ENCODE assay signal across 15 cellular contexts in the genomic region with DNA sequence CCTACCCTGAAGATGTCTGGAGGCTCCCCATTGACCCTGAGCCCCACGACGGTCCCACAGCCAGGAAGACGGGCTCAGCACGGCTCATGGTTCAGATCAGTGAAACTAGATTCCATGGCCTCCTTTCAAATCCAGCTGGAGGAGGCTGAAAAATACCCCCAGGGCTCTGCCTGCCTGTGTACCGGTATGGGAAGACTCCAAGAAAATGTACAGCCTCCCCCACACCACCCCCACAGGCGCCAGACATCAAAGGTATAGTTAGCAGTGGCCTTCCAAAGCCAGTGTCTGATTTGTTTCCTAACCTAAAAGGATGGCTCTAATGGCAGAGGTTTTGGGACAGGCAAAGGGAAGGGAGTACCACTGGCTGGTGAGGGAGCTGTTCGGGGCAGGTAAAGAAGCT.
DNase-seq lines count a peak whose midpoint lies in the region; ATAC-seq and TF ChIP-seq lines count a peak whose summit lies in the region.
"Had no signal": no experiment of that assay in that cellular context is flagged by ENCODE, and none has a peak within 500 bp of the region (broad histone marks: within the 10 kb centered on the region; RNA-seq: fewer than 3 reads in every experiment).

No MANE protein-coding gene starts in this region.

- H3K27me3 ChIP-seq in GM23338 (ENCODE audit: insufficient read depth) (no peaks in the 10 kb centered on the region), RWPE2 (ENCODE audit: insufficient read depth, poor library complexity, severe bottlenecking) (no peaks in the 10 kb centered on the region), dorsolateral prefrontal cortex (no peaks in the 10 kb centered on the region), neuronal stem cell (ENCODE audit: control insufficient read depth in 3 of 3, insufficient read depth in 3 of 3, low read depth in 1 of 3, low read length in 3 of 3) (peaks cover 0 to 6% (median 0%) of the 10 kb centered on the region in 3 experiments)

- H3K4me1 ChIP-seq in GM23338 (ENCODE audit: insufficient read depth): peaks cover 20% of the 10 kb centered on the region
- H3K4me1 ChIP-seq in RWPE2 (ENCODE audit: insufficient read depth, poor library complexity, severe bottlenecking): no peaks in the 10 kb centered on the region
- H3K4me1 ChIP-seq in neuronal stem cell (ENCODE audit: control insufficient read depth in 2 of 2, insufficient read depth in 1 of 2, low read depth in 1 of 2, low read length in 2 of 2): peaks cover 0 to 6% of the 10 kb centered on the region in 2 donors
- H3K4me1 ChIP-seq: HAP-1 had no signal

- H3K9me2 ChIP-seq in GM23338 (ENCODE audit: insufficient read depth): peaks cover 2% of the 10 kb centered on the region; the same call in 1 of the 2 replicates

- H3K4me2 ChIP-seq in GM23338 (peak overlapping the region; percentile 31; the same call in 1 of the 2 replicates), neuronal stem cell (ENCODE audit: insufficient read depth, low read length, poor library complexity, severe bottlenecking) (no peak overlapping the region)

- peaks cover 3% of the 10 kb centered on the region for H3K27me3 Mint-ChIP-seq in GM23338 (ENCODE audit: insufficient read depth, low read depth, poor library complexity)
- H3K27me3 Mint-ChIP-seq in Calu3 (ENCODE audit: unreplicated experiment): peaks cover 26% of the 10 kb centered on the region

- H3K4ac ChIP-seq in neuronal stem cell (ENCODE audit: low read length): no peak overlapping the region

- no peak overlapping the region for H2BK15ac ChIP-seq in neuronal stem cell (ENCODE audit: low read length)

- peak overlapping the region; percentile 39 for H3K14ac ChIP-seq in neuronal stem cell (ENCODE audit: low read length)

- no peak overlapping the region for H3K27ac ChIP-seq in GM23338 (ENCODE audit: low read depth)
- no peak overlapping the region for H3K27ac ChIP-seq in RWPE2 (ENCODE audit: poor library complexity, severe bottlenecking)
- peak overlapping the region in 50 of 59 donors; percentile 23 to 93 (median 68) for H3K27ac ChIP-seq in dorsolateral prefrontal cortex
- H3K27ac ChIP-seq in neuronal stem cell (replicated peaks; ENCODE audit: low read length): no peak overlapping the region

- H3K18ac ChIP-seq in neuronal stem cell (ENCODE audit: low read length): peak overlapping the region; percentile 53

- no peak overlapping the region for H3K4me3 ChIP-seq in GM23338
- no peak overlapping the region for H3K4me3 ChIP-seq in RWPE2 (ENCODE audit: severe bottlenecking)
- no peak overlapping the region for H3K4me3 ChIP-seq in dorsolateral prefrontal cortex
- no peak overlapping the region for H3K4me3 ChIP-seq in neuronal stem cell (ENCODE audit: low read length in 2 of 2)
- H3K4me3 ChIP-seq: HAP-1 had no signal

- CTCF ChIA-PET in Calu3 (lab: Charles Lee): no interaction called here

- H4K8ac ChIP-seq in neuronal stem cell (ENCODE audit: low read depth, low read length): no peak overlapping the region

- no peak for TF ChIP-seq CTCF in GM23338 (conservative IDR thresholded peaks at IDR 0.05; ENCODE audit: low read depth in 2 of 2)
- TF ChIP-seq CTCF in RWPE2 (IDR thresholded peaks at IDR 0.05; ENCODE audit: poor library complexity, severe bottlenecking): no peak
- TF ChIP-seq CTCF in dorsolateral prefrontal cortex (IDR thresholded peaks at IDR 0.05 in 54 of 56, conservative IDR thresholded peaks at IDR 0.05 in 2 of 56; ENCODE audit: low read depth in 1 of 56, partially characterized antibody in 56 of 56): no peak
- no peak for TF ChIP-seq CTCF in Calu3 (IDR thresholded peaks at IDR 0.05; ENCODE audit: unreplicated experiment)

- no peak overlapping the region for H3K23ac ChIP-seq in neuronal stem cell (ENCODE audit: low read depth, low read length, poor library complexity)

- intact Hi-C loops in dorsolateral prefrontal cortex (cut with DNase I) (no loop called here), Calu3 (cut with micrococcal nuclease; ENCODE audit: unreplicated experiment) (no loop called here)

- H2BK12ac ChIP-seq in neuronal stem cell (ENCODE audit: low read length): no peak overlapping the region

- H3K9me3 ChIP-seq in RWPE2 (ENCODE audit: severe bottlenecking) (no peaks in the 10 kb centered on the region), neuronal stem cell (replicated peaks in 1 of 2; ENCODE audit: control insufficient read depth in 2 of 2, insufficient read depth in 1 of 2, low read depth in 1 of 2, low read length in 2 of 2) (no peaks in the 10 kb centered on the region)
- H3K9me3 ChIP-seq: HAP-1 had no signal

- H2BK120ac ChIP-seq in neuronal stem cell (ENCODE audit: low read depth, low read length): no peak overlapping the region

- H3K9me3 Mint-ChIP-seq in GM23338 (no peaks in the 10 kb centered on the region), Calu3 (ENCODE audit: low read depth, unreplicated experiment) (no peaks in the 10 kb centered on the region)

- peak; percentile 11 for ATAC-seq in GM23338
- ATAC-seq in RWPE2 (ENCODE audit: low read depth): 0 out of 3 replicates have a peak, but pooled peaks have one; percentile 10
- ATAC-seq in HG03095 (IDR thresholded peaks at IDR 0.05; ENCODE audit: unreplicated experiment): no peak
- ATAC-seq in GM21515 (IDR thresholded peaks at IDR 0.05; ENCODE audit: unreplicated experiment): no peak

- no peak overlapping the region for H2AK5ac ChIP-seq in neuronal stem cell (ENCODE audit: low read depth, low read length)

- H2BK5ac ChIP-seq in neuronal stem cell (ENCODE audit: low read length): no peak overlapping the region

- BruUV-seq in Calu3 (replicated peaks; lab: Mats Ljungman, UMichigan): no TSS peak

- H3K9ac ChIP-seq in neuronal stem cell (ENCODE audit: low read depth, low read length, poor library complexity): no peak overlapping the region

- no peaks in the 10 kb centered on the region for H3K36me3 ChIP-seq in GM23338 (ENCODE audit: insufficient read depth)
- H3K36me3 ChIP-seq in RWPE2 (ENCODE audit: low read depth): no peaks in the 10 kb centered on the region
- no peaks in the 10 kb centered on the region for H3K36me3 ChIP-seq in neuronal stem cell (replicated peaks in 1 of 2; ENCODE audit: control insufficient read depth in 2 of 2, insufficient read depth in 2 of 2, low read length in 2 of 2)
- H3K36me3 ChIP-seq: HAP-1 had no signal

- peak overlapping the region; percentile 86; the same call in 1 of the 2 replicates for H2AFZ ChIP-seq in GM23338
- no peak overlapping the region for H2AFZ ChIP-seq in neuronal stem cell (ENCODE audit: low read length)

- H3K27ac Mint-ChIP-seq in GM23338: no peak overlapping the region
- H3K27ac Mint-ChIP-seq in Calu3 (ENCODE audit: unreplicated experiment): no peak overlapping the region
- H3K27ac Mint-ChIP-seq: CD4-positive, alpha-beta memory T cell had no signal

- H4K20me1 ChIP-seq in GM23338 (replicated peaks; ENCODE audit: insufficient read depth): no peaks in the 10 kb centered on the region

- WGBS in neuronal stem cell (ENCODE audit: extremely low coverage in 2 of 2, insufficient read length in 2 of 2, insufficient replicate concordance in 1 of 2), 2 donors: no CpG with 5 or more reads among the region's 7 CpGs

- H3F3A ChIP-seq in GM23338 (replicated peaks; ENCODE audit: low read depth): no peaks in the 10 kb centered on the region

- no peaks in the 10 kb centered on the region for H3K79me1 ChIP-seq in neuronal stem cell (ENCODE audit: low read depth, low read length)

- H3K79me2 ChIP-seq in GM23338 (replicated peaks; ENCODE audit: insufficient read depth): no peaks in the 10 kb centered on the region

- no peak overlapping the region for H4K91ac ChIP-seq in neuronal stem cell (ENCODE audit: low read depth, low read length, poor library complexity)

- DNase-seq in GM23338 (ENCODE audit: low spot score) (no peak), RWPE2 (ENCODE audit: low spot score) (no peak), dorsolateral prefrontal cortex (peak in 1 of 10 donors; percentile 20), neuronal stem cell (ENCODE audit: low spot score) (no peak), Calu3 (no peak)
- DNase-seq: CD4-positive, alpha-beta memory T cell; GF-D8; NCI-H1048; NCI-H1417 treated with DMSO at 0.1 percent for 48 hours; NCI-H187 treated with DMSO at 0.1 percent for 48 hours; NCI-H524 treated with DMSO at 0.1 percent for 48 hours; T-helper 1 cell had no signal

- no peak overlapping the region for H3K4me3 Mint-ChIP-seq in GM23338
- no peak overlapping the region for H3K4me3 Mint-ChIP-seq in Calu3 (ENCODE audit: low read depth, unreplicated experiment)
- H3K4me3 Mint-ChIP-seq: CD4-positive, alpha-beta memory T cell had no signal

- peaks cover 27% of the 10 kb centered on the region for H3K4me1 Mint-ChIP-seq in GM23338
- H3K4me1 Mint-ChIP-seq in Calu3 (ENCODE audit: low read depth, unreplicated experiment): no peaks in the 10 kb centered on the region
- H3K4me1 Mint-ChIP-seq: CD4-positive, alpha-beta memory T cell had no signal

- H3K36me3 Mint-ChIP-seq in GM23338 (ENCODE audit: low read depth) (no peaks in the 10 kb centered on the region), Calu3 (ENCODE audit: insufficient read depth, unreplicated experiment) (no peaks in the 10 kb centered on the region)
- H3K36me3 Mint-ChIP-seq: CD4-positive, alpha-beta memory T cell had no signal

TF ChIP-seq in GM23338, 12 proteins besides CTCF, POLR2A, EP300 and RAD21:
- no peak for TF ChIP-seq NANOG (IDR thresholded peaks at IDR 0.05; ENCODE audit: borderline replicate concordance)

Comparison
In these comparisons a context has a peak if more than half of its experiments do, and no peak if none do; other contexts are left out.
1. ATAC-seq: peak in GM23338 (single experiment) and RWPE2 (single experiment); none in HG03095 (single experiment) and GM21515 (single experiment).
2. H3K27ac ChIP-seq: peak in dorsolateral prefrontal cortex (50 of 59); none in GM23338 (single experiment), RWPE2 (single experiment) and neuronal stem cell (single experiment).